Comparison of ENCODE assay signal across 36 cellular contexts in the genomic region with DNA sequence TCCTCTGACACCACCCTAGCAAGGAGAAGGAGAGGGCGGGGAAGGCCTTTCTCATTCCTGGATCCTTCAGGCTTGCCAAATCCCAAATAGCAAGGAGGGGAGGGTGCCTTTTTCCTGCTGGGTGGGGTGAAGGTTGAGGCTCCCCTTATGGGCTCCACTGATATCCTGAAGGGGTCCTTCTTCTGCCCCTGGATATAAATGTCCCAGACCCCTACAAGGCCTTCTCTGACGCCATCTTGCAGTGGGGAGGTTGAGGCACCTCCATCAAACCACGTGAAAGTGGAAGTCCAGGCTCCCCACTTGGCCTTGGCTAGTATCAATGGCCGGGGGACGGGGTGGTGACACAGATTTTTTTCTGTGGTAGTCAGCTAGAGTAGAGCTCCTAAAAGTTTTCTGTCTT.
"Had no signal": no experiment of that assay in that cellular context is flagged by ENCODE, and none has a peak within 500 bp of the region (broad histone marks: within the 10 kb centered on the region; RNA-seq: fewer than 3 reads in every experiment).

No MANE protein-coding gene starts in this region.

- H3K36me3 ChIP-seq: ascending aorta, cardiac muscle cell had no signal

- H3K27ac ChIP-seq: ascending aorta, cardiac muscle cell, VCaP had no signal

- H3K9me3 ChIP-seq: ascending aorta had no signal

- ATAC-seq: activated CD4-positive, alpha-beta T cell treated with anti-CD3 and anti-CD28 coated beads for 36 hours; activated CD4-positive, CD25-positive, alpha-beta regulatory T cell treated with anti-CD3 and anti-CD28 coated beads, Interleukin-2, amount 50 U/mL, for 24 hours; activated CD8-positive, alpha-beta memory T cell treated with anti-CD3 and anti-CD28 coated beads, Interleukin-2, amount 10 ng/mL, durations not matched to agents 7 days and 5 days; activated naive CD8-positive, alpha-beta T cell treated with anti-CD3 and anti-CD28 coated beads, Interleukin-2, amount 50 U/mL, for 24 hours had no signal

- H3K4me3 Mint-ChIP-seq: activated B cell treated with CpG ODN at 0.5 μM for 24 hours; activated CD4-positive, alpha-beta T cell treated with anti-CD3 and anti-CD28 coated beads for 36 hours; activated CD4-positive, alpha-beta T cell treated with anti-CD3 and anti-CD28 coated beads, Interleukin-2, amount 10 ng/mL, durations not matched to agents 7 days and 5 days; activated CD8-positive, alpha-beta memory T cell treated with anti-CD3 and anti-CD28 coated beads, Interleukin-2, amount 10 ng/mL, durations not matched to agents 7 days and 5 days; activated naive CD4-positive, alpha-beta T cell treated with anti-CD3 and anti-CD28 coated beads, Interleukin-2, amount 10 ng/mL, durations not matched to agents 7 days and 5 days; activated naive CD4-positive, alpha-beta T cell treated with anti-CD3 and anti-CD28 coated beads, Interleukin-2, amount 50 U/mL, for 24 hours; activated naive CD8-positive, alpha-beta T cell; activated naive CD8-positive, alpha-beta T cell treated with anti-CD3 and anti-CD28 coated beads, Interleukin-2, amount 10 ng/mL, durations not matched to agents 7 days and 5 days; activated naive CD8-positive, alpha-beta T cell treated with anti-CD3 and anti-CD28 coated beads, Interleukin-2, amount 50 U/mL, for 24 hours; activated T-cell treated with anti-CD3 and anti-CD28 coated beads, Interleukin-2, amount 50 U/mL, for 24 hours; brain; central memory CD8-positive, alpha-beta T cell; T-helper 1 cell treated with Interleukin-12 subunit alpha and Interleukin-12 subunit beta and Interleukin-4 antibody, amounts not matched to agents 30 μg/mL and 1 μg/mL, for 36 hours; T-helper 2 cell treated with Interferon-gamma antibody and Interleukin-4, amounts not matched to agents 5 μg/mL and 100 μg/mL, for 36 hours had no signal

- H3K9me3 Mint-ChIP-seq: activated CD4-positive, alpha-beta T cell treated with anti-CD3 and anti-CD28 coated beads, Interleukin-2, amount 10 ng/mL, durations not matched to agents 7 days and 5 days; activated naive CD4-positive, alpha-beta T cell treated with anti-CD3 and anti-CD28 coated beads, Interleukin-2, amount 10 ng/mL, durations not matched to agents 7 days and 5 days; activated naive CD4-positive, alpha-beta T cell treated with anti-CD3 and anti-CD28 coated beads, Interleukin-2, amount 50 U/mL, for 24 hours; activated naive CD8-positive, alpha-beta T cell treated with anti-CD3 and anti-CD28 coated beads, Interleukin-2, amount 10 ng/mL, durations not matched to agents 7 days and 5 days; activated T-cell treated with anti-CD3 and anti-CD28 coated beads, Interleukin-2, amount 50 U/mL, for 24 hours; activated T-helper 2 cell treated with anti-CD3 and anti-CD28 coated beads, Interferon-gamma antibody, Interleukin-2, Interleukin-4, amounts not matched to agents 10 μg/mL and 5 μg/mL and 100 μg/mL, durations not matched to agents 14 hours and 24 hours and 36 hours; T-helper 1 cell treated with Interleukin-12 subunit alpha and Interleukin-12 subunit beta and Interleukin-4 antibody, amounts not matched to agents 30 μg/mL and 1 μg/mL, for 36 hours; T-helper 2 cell treated with Interferon-gamma antibody and Interleukin-4, amounts not matched to agents 5 μg/mL and 100 μg/mL, for 36 hours had no signal

- DNase-seq: activated B cell treated with CpG ODN at 0.5 μM for 24 hours; activated CD4-positive, alpha-beta T cell treated with anti-CD3 and anti-CD28 coated beads for 1 hour; activated CD4-positive, alpha-beta T cell treated with anti-CD3 and anti-CD28 coated beads for 36 hours; activated CD4-positive, alpha-beta T cell treated with anti-CD3 and anti-CD28 coated beads for 48 hours; activated CD4-positive, alpha-beta T cell treated with anti-CD3 and anti-CD28 coated beads, Interleukin-2, amount 10 ng/mL, durations not matched to agents 7 days and 5 days; activated CD4-positive, alpha-beta T cell treated with anti-CD3 and anti-CD28 coated beads, Interleukin-2, amount 50 U/mL, for 48 hours; activated CD8-positive, alpha-beta memory T cell treated with anti-CD3 and anti-CD28 coated beads for 24 hours; activated CD8-positive, alpha-beta memory T cell treated with anti-CD3 and anti-CD28 coated beads, Interleukin-2, amount 10 ng/mL, durations not matched to agents 7 days and 5 days; activated CD8-positive, alpha-beta memory T cell treated with anti-CD3 and anti-CD28 coated beads, Interleukin-2, amount 50 U/mL, for 48 hours; activated effector memory CD4-positive, alpha-beta T cell treated with Interleukin-2 at 50 U/mL for 16 hours; activated gamma-delta T cell; activated naive CD4-positive, alpha-beta T cell treated with anti-CD3 and anti-CD28 coated beads, Interleukin-2, amount 10 ng/mL, durations not matched to agents 7 days and 5 days; activated naive CD4-positive, alpha-beta T cell treated with Interleukin-2 at 50 U/mL for 16 hours; activated naive CD8-positive, alpha-beta T cell treated with anti-CD3 and anti-CD28 coated beads, Interleukin-2, amount 10 ng/mL, durations not matched to agents 7 days and 5 days; activated naive CD8-positive, alpha-beta T cell treated with anti-CD3 and anti-CD28 coated beads, Interleukin-2, amount 50 U/mL, for 24 hours; activated T-cell treated with anti-CD3 and anti-CD28 coated beads, Interleukin-2, amount 50 U/mL, for 24 hours; activated T-cell treated with anti-CD3 and anti-CD28 coated beads, Interleukin-2, amount 50 U/mL, for 48 hours; amygdala; anterior cingulate cortex; caudate nucleus; cerebellar nuclear complex; SW 1271; T-helper 1 cell; T-helper 2 cell; T-helper 9 cell had no signal

- H3K27ac Mint-ChIP-seq: activated B cell treated with CpG ODN at 0.5 μM for 24 hours; activated CD4-positive, alpha-beta T cell treated with anti-CD3 and anti-CD28 coated beads for 36 hours; activated CD4-positive, alpha-beta T cell treated with anti-CD3 and anti-CD28 coated beads, Interleukin-2, amount 10 ng/mL, durations not matched to agents 7 days and 5 days; activated CD8-positive, alpha-beta memory T cell treated with anti-CD3 and anti-CD28 coated beads, Interleukin-2, amount 10 ng/mL, durations not matched to agents 7 days and 5 days; activated naive CD4-positive, alpha-beta T cell treated with anti-CD3 and anti-CD28 coated beads, Interleukin-2, amount 10 ng/mL, durations not matched to agents 7 days and 5 days; activated naive CD4-positive, alpha-beta T cell treated with anti-CD3 and anti-CD28 coated beads, Interleukin-2, amount 50 U/mL, for 24 hours; activated naive CD8-positive, alpha-beta T cell; activated naive CD8-positive, alpha-beta T cell treated with anti-CD3 and anti-CD28 coated beads, Interleukin-2, amount 10 ng/mL, durations not matched to agents 7 days and 5 days; activated naive CD8-positive, alpha-beta T cell treated with anti-CD3 and anti-CD28 coated beads, Interleukin-2, amount 50 U/mL, for 24 hours; activated T-cell treated with anti-CD3 and anti-CD28 coated beads, Interleukin-2, amount 50 U/mL, for 24 hours; activated T-helper 2 cell treated with anti-CD3 and anti-CD28 coated beads, Interferon-gamma antibody, Interleukin-2, Interleukin-4, amounts not matched to agents 10 μg/mL and 5 μg/mL and 100 μg/mL, durations not matched to agents 14 hours and 24 hours and 36 hours; brain; T-helper 1 cell treated with Interleukin-12 subunit alpha and Interleukin-12 subunit beta and Interleukin-4 antibody, amounts not matched to agents 30 μg/mL and 1 μg/mL, for 36 hours; T-helper 2 cell treated with Interferon-gamma antibody and Interleukin-4, amounts not matched to agents 5 μg/mL and 100 μg/mL, for 36 hours had no signal

- H3K27me3 Mint-ChIP-seq: activated CD4-positive, alpha-beta T cell treated with anti-CD3 and anti-CD28 coated beads, Interleukin-2, amount 10 ng/mL, durations not matched to agents 7 days and 5 days; activated CD8-positive, alpha-beta memory T cell treated with anti-CD3 and anti-CD28 coated beads, Interleukin-2, amount 10 ng/mL, durations not matched to agents 7 days and 5 days; activated naive CD4-positive, alpha-beta T cell treated with anti-CD3 and anti-CD28 coated beads, Interleukin-2, amount 10 ng/mL, durations not matched to agents 7 days and 5 days; activated naive CD8-positive, alpha-beta T cell treated with anti-CD3 and anti-CD28 coated beads, Interleukin-2, amount 50 U/mL, for 24 hours had no signal

- H3K4me3 ChIP-seq: ascending aorta, cardiac muscle cell had no signal

- H3K27me3 ChIP-seq: ascending aorta, cardiac muscle cell had no signal

- H3K4me1 Mint-ChIP-seq: activated B cell treated with CpG ODN at 0.5 μM for 24 hours; activated CD4-positive, alpha-beta T cell treated with anti-CD3 and anti-CD28 coated beads for 36 hours; activated CD4-positive, alpha-beta T cell treated with anti-CD3 and anti-CD28 coated beads, Interleukin-2, amount 10 ng/mL, durations not matched to agents 7 days and 5 days; activated CD8-positive, alpha-beta memory T cell treated with anti-CD3 and anti-CD28 coated beads, Interleukin-2, amount 10 ng/mL, durations not matched to agents 7 days and 5 days; activated naive CD4-positive, alpha-beta T cell treated with anti-CD3 and anti-CD28 coated beads, Interleukin-2, amount 10 ng/mL, durations not matched to agents 7 days and 5 days; activated naive CD4-positive, alpha-beta T cell treated with anti-CD3 and anti-CD28 coated beads, Interleukin-2, amount 50 U/mL, for 24 hours; activated naive CD8-positive, alpha-beta T cell treated with anti-CD3 and anti-CD28 coated beads, Interleukin-2, amount 10 ng/mL, durations not matched to agents 7 days and 5 days; activated naive CD8-positive, alpha-beta T cell treated with anti-CD3 and anti-CD28 coated beads, Interleukin-2, amount 50 U/mL, for 24 hours; brain; central memory CD8-positive, alpha-beta T cell had no signal

- H3K4me1 ChIP-seq: ascending aorta had no signal

- H3K36me3 Mint-ChIP-seq: activated CD8-positive, alpha-beta memory T cell treated with anti-CD3 and anti-CD28 coated beads, Interleukin-2, amount 10 ng/mL, durations not matched to agents 7 days and 5 days; activated naive CD4-positive, alpha-beta T cell treated with anti-CD3 and anti-CD28 coated beads, Interleukin-2, amount 10 ng/mL, durations not matched to agents 7 days and 5 days; activated naive CD4-positive, alpha-beta T cell treated with anti-CD3 and anti-CD28 coated beads, Interleukin-2, amount 50 U/mL, for 24 hours; activated naive CD8-positive, alpha-beta T cell; activated naive CD8-positive, alpha-beta T cell treated with anti-CD3 and anti-CD28 coated beads, Interleukin-2, amount 10 ng/mL, durations not matched to agents 7 days and 5 days; brain had no signal
